8 cellular contexts compared by ENCODE assay signal in genomic region chr9:129237195-129237611, GRCh38. TPM values are rescaled to one million over a fixed set of nuclear protein-coding genes. Genes with fewer than 3 reads are reported as not detected.
A peak's percentile ranks its signal among the peaks of the same experiment; 100 is the strongest.
DNase-seq lines count a peak whose midpoint lies in the region; ATAC-seq and TF ChIP-seq lines count a peak whose summit lies in the region.

No MANE protein-coding gene starts in this region.

- DNase-seq in heart left ventricle, result peak in 3 of 5 donors; percentile 17 to 34 (median 33)
- DNase-seq in right atrium auricular region (ENCODE audit: low spot score), result no peak
- DNase-seq in activated CD8-positive, alpha-beta memory T cell treated with anti-CD3 and anti-CD28 coated beads, Interleukin-2, amount 50 U/mL, for 24 hours (ENCODE audit: extremely low read depth), result peak; percentile 40
- DNase-seq in head of caudate nucleus, result peak in 41 of 42 donors; percentile 23 to 90 (median 69)
- peak; percentile 45 for DNase-seq in stimulated activated CD8-positive, alpha-beta memory T cell treated with anti-CD3 and anti-CD28 coated beads, Interleukin-12 subunit alpha, Interleukin-12 subunit beta, amount 100 ng/mL, for 4 hours (ENCODE audit: low read depth)
- DNase-seq in WERI-Rb-1, result no peak
- no peak for DNase-seq in esophagus muscularis mucosa (ENCODE audit: extremely low spot score)

- H3K4me1 ChIP-seq in heart left ventricle, result peaks cover 0 to 16% (median 0%) of the 10 kb centered on the region in 12 donors
- H3K4me1 ChIP-seq in right atrium auricular region, result peaks cover 0 to 10% of the 10 kb centered on the region in 2 donors
- H3K4me1 ChIP-seq in esophagus muscularis mucosa, result peaks cover 5 to 14% (median 11%) of the 10 kb centered on the region in 4 donors

- H3K27me3 ChIP-seq in heart left ventricle (no peaks in the 10 kb centered on the region), right atrium auricular region (no peaks in the 10 kb centered on the region), WERI-Rb-1 (ENCODE audit: insufficient read depth, low read depth, severe bottlenecking) (no peaks in the 10 kb centered on the region), esophagus muscularis mucosa (no peaks in the 10 kb centered on the region)

- intact Hi-C loops in heart left ventricle (cut with DNase I) (no loop called here), head of caudate nucleus (cut with DNase I) (no loop called here), esophagus muscularis mucosa (cut with DNase I) (no loop called here)

- peak in 3 of 4 donors; percentile 35 to 61 (median 59) for ATAC-seq in heart left ventricle
- ATAC-seq in HG03571 (IDR thresholded peaks at IDR 0.05; ENCODE audit: unreplicated experiment), result no peak

- no peak for TF ChIP-seq EP300 in esophagus muscularis mucosa (IDR thresholded peaks at IDR 0.05)

- H3K27ac ChIP-seq in heart left ventricle (no peak overlapping the region), right atrium auricular region (no peak overlapping the region), WERI-Rb-1 (no peak overlapping the region), esophagus muscularis mucosa (replicated peaks in 1 of 4) (no peak overlapping the region)

- H3K36me3 ChIP-seq in heart left ventricle (no peaks in the 10 kb centered on the region), right atrium auricular region (no peaks in the 10 kb centered on the region), WERI-Rb-1 (no peaks in the 10 kb centered on the region), esophagus muscularis mucosa (no peaks in the 10 kb centered on the region)

- H3K4me3 ChIP-seq in heart left ventricle (peak overlapping the region in 1 of 12 donors; percentile 15), right atrium auricular region (no peak overlapping the region), WERI-Rb-1 (ENCODE audit: low read depth, low read length) (no peak overlapping the region), esophagus muscularis mucosa (no peak overlapping the region)

- no peak for TF ChIP-seq POLR2A in heart left ventricle (IDR thresholded peaks at IDR 0.05)
- TF ChIP-seq POLR2A in esophagus muscularis mucosa (IDR thresholded peaks at IDR 0.05; ENCODE audit: low read depth), result no peak

- WGBS in heart left ventricle, 4 donors, result 32 to 49% (median 35%) methylated on average over 13 of the region's 13 CpGs
- 21% methylated on average over 13 of the region's 13 CpGs for WGBS in esophagus muscularis mucosa

- peaks cover 0 to 11% (median 0%) of the 10 kb centered on the region in 12 donors for H3K9me3 ChIP-seq in heart left ventricle
- peaks cover 0 to 3% of the 10 kb centered on the region in 2 donors for H3K9me3 ChIP-seq in right atrium auricular region
- H3K9me3 ChIP-seq in WERI-Rb-1 (ENCODE audit: severe bottlenecking), result no peaks in the 10 kb centered on the region
- H3K9me3 ChIP-seq in esophagus muscularis mucosa, result peaks cover 0 to 6% (median 0%) of the 10 kb centered on the region in 4 donors

- TF ChIP-seq CTCF in heart left ventricle (IDR thresholded peaks at IDR 0.05) (no peak), right atrium auricular region (IDR thresholded peaks at IDR 0.05) (no peak), WERI-Rb-1 (IDR thresholded peaks at IDR 0.05; ENCODE audit: low read depth, low read length) (no peak), esophagus muscularis mucosa (IDR thresholded peaks at IDR 0.05) (no peak)

RNA-seq across cellular contexts. Expression of gene IER5L, which starts 59.1 kb away (rescaled TPM):
- total RNA-seq in heart left ventricle (10 to 100 TPM in 3 of 9 donors, 1 to 10 TPM in 6; 4.1 to 18.4 (median 5.5) TPM), right atrium auricular region (10 to 100 TPM in 1 of 2 donors, 1 to 10 TPM in 1; 5.5 to 11.6 TPM), esophagus muscularis mucosa (10 to 100 TPM in 3 of 4 donors, 1 to 10 TPM in 1; 5.0 to 24.2 (median 12.9) TPM)
- polyA plus RNA-seq in heart left ventricle, result 1 to 10 TPM; 2.8 to 7.3 TPM

Comparison
In these comparisons a context has a peak if more than half of its experiments do, and no peak if none do; other contexts are left out.
1. DNase-seq: peak in heart left ventricle (3 of 5), activated CD8-positive, alpha-beta memory T cell treated with anti-CD3 and anti-CD28 coated beads, Interleukin-2, amount 50 U/mL, for 24 hours (single experiment), head of caudate nucleus (41 of 42) and stimulated activated CD8-positive, alpha-beta memory T cell treated with anti-CD3 and anti-CD28 coated beads, Interleukin-12 subunit alpha, Interleukin-12 subunit beta, amount 100 ng/mL, for 4 hours (single experiment); none in right atrium auricular region (single experiment), WERI-Rb-1 (single experiment) and esophagus muscularis mucosa (single experiment).